In the genomic region with DNA sequence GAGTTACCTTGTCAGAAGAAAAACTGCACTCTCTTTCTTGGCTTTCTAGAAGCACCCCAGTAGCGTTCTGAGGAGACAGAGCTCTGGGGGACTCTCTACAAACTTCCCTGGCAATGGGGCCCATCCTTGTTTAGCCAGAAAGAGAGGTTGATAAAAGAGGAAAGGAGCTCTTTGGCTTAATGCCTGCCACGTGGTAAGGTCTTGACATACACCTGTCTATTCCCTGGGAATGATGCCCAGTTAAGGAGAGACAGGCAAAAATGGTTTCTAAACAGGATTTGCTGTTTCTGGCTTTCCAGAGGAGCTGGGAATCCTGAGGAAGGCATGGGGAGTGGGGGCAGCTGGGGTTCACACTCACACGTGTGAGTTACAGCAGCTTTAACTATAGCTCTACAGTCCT, we compare ENCODE assay signal across 17 cellular contexts. TPM values are rescaled to one million over a fixed set of nuclear protein-coding genes. Genes with fewer than 3 reads are reported as not detected.
DNase-seq lines count a peak whose midpoint lies in the region; ATAC-seq, FAIRE-seq and TF ChIP-seq lines count a peak whose summit lies in the region.
"Had no signal": no experiment of that assay in that cellular context is flagged by ENCODE, and none has a peak within 500 bp of the region (broad histone marks: within the 10 kb centered on the region; RNA-seq: fewer than 3 reads in every experiment).

No MANE protein-coding gene starts in this region.

- H3K36me3 Mint-ChIP-seq in stimulated activated memory B cell treated with anti-CD40 and anti-IgM and Interleukin-4, amounts not matched to agents 10 μg/mL and 1 μg/mL and 100 μg/mL, for 72 hours, result no peaks in the 10 kb centered on the region
- H3K36me3 Mint-ChIP-seq: CD4-positive, CD25-positive, alpha-beta regulatory T cell had no signal

- TF ChIP-seq EP300 in HepG2 (IDR thresholded peaks at IDR 0.05; ENCODE audit: low read depth in 2 of 2, low read length in 2 of 2) (no peak), HepG2 (CRISPR knock-in tag; IDR thresholded peaks at IDR 0.05; ENCODE audit: borderline replicate concordance) (no peak)

- TF ChIP-seq CTCF in HepG2 (CRISPR knock-in tag; IDR thresholded peaks at IDR 0.05) (no peak), right lobe of liver (IDR thresholded peaks at IDR 0.05) (no peak), RWPE1 (conservative IDR thresholded peaks at IDR 0.05; ENCODE audit: low read depth) (no peak), uterus (IDR thresholded peaks at IDR 0.05) (no peak)

- intact Hi-C loops in HepG2 (cut with micrococcal nuclease; ENCODE audit: unreplicated experiment), result no loop called here
- intact Hi-C loops in right lobe of liver (cut with DNase I), result no loop called here
- intact Hi-C loops in uterus (cut with DNase I; ENCODE audit: low total_unique reads), result no loop called here

- no peak for TF ChIP-seq RAD21 in HepG2 (CRISPR knock-in tag; IDR thresholded peaks at IDR 0.05)

- H3K4me3 ChIP-seq in HepG2 (replicated peaks in 1 of 3; ENCODE audit: insufficient read depth in 1 of 3, low read depth in 2 of 3, low read length in 3 of 3) (no peak overlapping the region), right lobe of liver (no peak overlapping the region), uterus (no peak overlapping the region)

- H3K9me3 ChIP-seq in HepG2 (ENCODE audit: low read length) (no peaks in the 10 kb centered on the region), right lobe of liver (no peaks in the 10 kb centered on the region), uterus (no peaks in the 10 kb centered on the region)

- H3K27ac ChIP-seq in HepG2 (ENCODE audit: extremely low read length, insufficient read depth, low read length), result no peak overlapping the region
- no peak overlapping the region for H3K27ac ChIP-seq in right lobe of liver
- peak overlapping the region; percentile 29 for H3K27ac ChIP-seq in RWPE1
- no peak overlapping the region for H3K27ac ChIP-seq in uterus
- H3K27ac ChIP-seq: KMS-11 had no signal

- peaks cover 0 to 36% of the 10 kb centered on the region in 2 experiments; a peak in 3 of 5 replicates for H3K27me3 ChIP-seq in HepG2 (ENCODE audit: control insufficient read depth in 1 of 2, insufficient read depth in 2 of 2, low read length in 2 of 2)
- no peaks in the 10 kb centered on the region for H3K27me3 ChIP-seq in right lobe of liver
- H3K27me3 ChIP-seq in uterus, result no peaks in the 10 kb centered on the region

- H3K36me3 ChIP-seq in HepG2 (replicated peaks in 1 of 2; ENCODE audit: control insufficient read depth in 1 of 2, insufficient read depth in 2 of 2, low read length in 2 of 2) (no peaks in the 10 kb centered on the region), right lobe of liver (no peaks in the 10 kb centered on the region), uterus (no peaks in the 10 kb centered on the region)

- no peak overlapping the region for H3K9ac ChIP-seq in HepG2 (ENCODE audit: insufficient read depth, low read depth, low read length)
- H3K9ac ChIP-seq: KMS-11 had no signal

- no peaks in the 10 kb centered on the region for H3K27me3 Mint-ChIP-seq in stimulated activated memory B cell treated with anti-CD40 and anti-IgM and Interleukin-4, amounts not matched to agents 10 μg/mL and 1 μg/mL and 100 μg/mL, for 72 hours

- CTCF ChIA-PET in HepG2 (lab: Yijun Ruan, JAX; ENCODE audit: low intra/inter-chr PET ratio, low total read pairs), result no interaction called here
- CTCF ChIA-PET in RWPE1 (lab: Yijun Ruan, JAX), result interaction anchor here (0.7 kb wide), 1 partner anchor 289 kb away, joined by 7 read pairs; no protein-coding TSS in a partner anchor

- POLR2A ChIA-PET in HepG2 (lab: Yijun Ruan, JAX) (no interaction called here), RWPE1 (lab: Yijun Ruan, JAX; ENCODE audit: low non-redundant PET) (no interaction called here)

- peak overlapping the region; percentile 14 for H3K27ac Mint-ChIP-seq in stimulated activated memory B cell treated with anti-CD40 and anti-IgM and Interleukin-4, amounts not matched to agents 10 μg/mL and 1 μg/mL and 100 μg/mL, for 72 hours
- H3K27ac Mint-ChIP-seq: T-helper 17 cell had no signal

- no peaks in the 10 kb centered on the region for H4K20me1 ChIP-seq in HepG2 (ENCODE audit: insufficient read depth, low read length)

- no peak overlapping the region for H3K4me2 ChIP-seq in HepG2 (ENCODE audit: low read depth, low read length)
- H3K4me2 ChIP-seq: KMS-11 had no signal

- DNase-seq in HepG2 (ENCODE audit: low spot score) (no peak), right lobe of liver (no peak), NCI-H1105 treated with DMSO at 0.1 percent for 48 hours (lab: John Stamatoyannopoulos, UW) (peak; percentile 90), RWPE1 (ENCODE audit: low spot score) (no peak), uterus (no peak), cerebellar nuclear complex (lab: John Stamatoyannopoulos, UW) (no peak), HTR-8/SVneo (ENCODE audit: insufficient read length, low spot score) (no peak)
- DNase-seq: CD4-positive, CD25-positive, alpha-beta regulatory T cell; MM.1S; NCI-H1436; NCI-H446; NCI-H69; T-helper 17 cell had no signal

- no peaks in the 10 kb centered on the region for H3K9me3 Mint-ChIP-seq in stimulated activated memory B cell treated with anti-CD40 and anti-IgM and Interleukin-4, amounts not matched to agents 10 μg/mL and 1 μg/mL and 100 μg/mL, for 72 hours

- H2AFZ ChIP-seq in HepG2 (ENCODE audit: low read length), result no peak overlapping the region

- WGBS in HepG2 (ENCODE audit: low lambda C conversion rate), result 0% methylated on average over 2 of the region's 3 CpGs
- WGBS in right lobe of liver (ENCODE audit: insufficient coverage, low coverage, low lambda C conversion rate, missing lambda C conversion rate), result 23% methylated on average over 3 of the region's 3 CpGs

- H3K4me3 Mint-ChIP-seq in stimulated activated memory B cell treated with anti-CD40 and anti-IgM and Interleukin-4, amounts not matched to agents 10 μg/mL and 1 μg/mL and 100 μg/mL, for 72 hours, result no peak overlapping the region
- H3K4me3 Mint-ChIP-seq: CD4-positive, CD25-positive, alpha-beta regulatory T cell; T-helper 17 cell had no signal

- H3K4me1 ChIP-seq in HepG2 (ENCODE audit: insufficient read depth, low read length), result no peaks in the 10 kb centered on the region
- H3K4me1 ChIP-seq in right lobe of liver, result no peaks in the 10 kb centered on the region
- no peaks in the 10 kb centered on the region for H3K4me1 ChIP-seq in uterus

- peaks cover 36% of the 10 kb centered on the region for H3K4me1 Mint-ChIP-seq in stimulated activated memory B cell treated with anti-CD40 and anti-IgM and Interleukin-4, amounts not matched to agents 10 μg/mL and 1 μg/mL and 100 μg/mL, for 72 hours

- in situ Hi-C loops in HepG2 (cut with HindIII; ENCODE audit: extremely low pct_ligation_motif_present, low pct_unique_long_range_greater_than_20kb), result no loop called here

- BruUV-seq in HepG2 (replicated peaks; lab: Mats Ljungman, UMichigan), result no TSS peak

- FAIRE-seq in HepG2 (lab: Jason Lieb, UNC), result no peak
- FAIRE-seq in HTR-8/SVneo (lab: Jason Lieb, UNC), result no peak
- FAIRE-seq: H54 had no signal

- TF ChIP-seq POLR2A in HepG2 (IDR thresholded peaks at IDR 0.05; ENCODE audit: insufficient read depth in 1 of 2, low read depth in 2 of 2, low read length in 2 of 2), result no peak
- no peak for TF ChIP-seq POLR2A in right lobe of liver (IDR thresholded peaks at IDR 0.05)
- no peak for TF ChIP-seq POLR2A in uterus (IDR thresholded peaks at IDR 0.05)

- ATAC-seq in HepG2 (no peak), right lobe of liver (no peak)
- no peak for ATAC-seq in stimulated activated memory B cell treated with anti-CD40 and anti-IgM and Interleukin-4, amounts not matched to agents 10 μg/mL and 1 μg/mL and 100 μg/mL, for 72 hours
- ATAC-seq: T-helper 17 cell had no signal

- no peaks in the 10 kb centered on the region for H3K79me2 ChIP-seq in HepG2 (ENCODE audit: insufficient read depth, low read length)

TF ChIP-seq in HepG2, 621 proteins besides CTCF, POLR2A, EP300 and RAD21:
- TF ChIP-seq STAG1 (CRISPR knock-in tag; IDR thresholded peaks at IDR 0.05), result no peak
- TF ChIP-seq, protein P1, sequence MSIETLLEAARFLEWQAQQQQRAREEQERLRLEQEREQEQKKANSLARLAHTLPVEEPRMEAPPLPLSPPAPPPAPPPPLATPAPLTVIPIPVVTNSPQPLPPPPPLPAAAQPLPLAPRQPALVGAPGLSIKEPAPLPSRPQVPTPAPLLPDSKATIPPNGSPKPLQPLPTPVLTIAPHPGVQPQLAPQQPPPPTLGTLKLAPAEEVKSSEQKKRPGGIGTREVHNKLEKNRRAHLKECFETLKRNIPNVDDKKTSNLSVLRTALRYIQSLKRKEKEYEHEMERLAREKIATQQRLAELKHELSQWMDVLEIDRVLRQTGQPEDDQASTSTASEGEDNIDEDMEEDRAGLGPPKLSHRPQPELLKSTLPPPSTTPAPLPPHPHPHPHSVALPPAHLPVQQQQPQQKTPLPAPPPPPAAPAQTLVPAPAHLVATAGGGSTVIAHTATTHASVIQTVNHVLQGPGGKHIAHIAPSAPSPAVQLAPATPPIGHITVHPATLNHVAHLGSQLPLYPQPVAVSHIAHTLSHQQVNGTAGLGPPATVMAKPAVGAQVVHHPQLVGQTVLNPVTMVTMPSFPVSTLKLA (IDR thresholded peaks at IDR 0.05), result peak; percentile 70

RNA-seq across cellular contexts. Expression of gene IL20, which starts 30.2 kb away (rescaled TPM):
- total RNA-seq in HepG2 (2016; rRNA removed; fragmentation: Illumina TruSeq; extraction: Trizol), result not detected in 2 replicates
- not detected in 2 replicates for total RNA-seq in HepG2 (2016; cell fraction: cytosol; rRNA removed; fragmentation: Illumina TruSeq; extraction: Trizol; ENCODE audit: low read depth)
- total RNA-seq in HepG2 (2016; cell fraction: insoluble cytoplasmic fraction; rRNA removed; fragmentation: Illumina TruSeq; extraction: Trizol), result not detected in 2 replicates
- total RNA-seq in HepG2 (2016; cell fraction: membrane; rRNA removed; fragmentation: Illumina TruSeq; extraction: Trizol), result not detected in 2 replicates
- total RNA-seq in HepG2 (2016; cell fraction: nucleus; rRNA removed; fragmentation: Illumina TruSeq; extraction: Trizol), result not detected in 2 replicates
- 0.05 TPM in 1 of 2 replicates, not detected in the other for polyA plus RNA-seq in HepG2 (2011; rRNA removed)
- polyA plus RNA-seq in HepG2 (2011; cell fraction: cytosol; rRNA removed), result not detected in 2 replicates
- not detected in 2 replicates for polyA plus RNA-seq in HepG2 (2011; cell fraction: nucleus; rRNA removed)
- not detected in 2 replicates for polyA plus RNA-seq in HepG2 (2012)
- polyA plus RNA-seq in HepG2 (2016; cell fraction: cytosol; fragmentation: Illumina TruSeq; extraction: Trizol; ENCODE audit: low read depth), result not detected in 2 replicates
- not detected in 2 replicates for polyA plus RNA-seq in HepG2 (2016; cell fraction: insoluble cytoplasmic fraction; fragmentation: Illumina TruSeq; extraction: Trizol; ENCODE audit: low read depth)
- not detected in 2 replicates for polyA plus RNA-seq in HepG2 (2016; cell fraction: membrane; fragmentation: Illumina TruSeq; extraction: Trizol; ENCODE audit: low read depth)
- not detected in 2 replicates for polyA plus RNA-seq in HepG2 (2016; cell fraction: nucleus; fragmentation: Illumina TruSeq; extraction: Trizol; ENCODE audit: insufficient read depth, low read depth)
- not detected in 2 replicates for polyA minus RNA-seq in HepG2 (2011; rRNA and poly(A)+ RNA removed; ENCODE audit: low replicate concordance)
- polyA minus RNA-seq in HepG2 (2011; cell fraction: cytosol; rRNA and poly(A)+ RNA removed), result not detected in 2 replicates
- not detected in 2 replicates for polyA minus RNA-seq in HepG2 (2011; cell fraction: nucleus; rRNA and poly(A)+ RNA removed)
- total RNA-seq in right lobe of liver, result not detected
- total RNA-seq in uterus, result 10 to 100 TPM in 1 of 4 donors, not detected in 3; 40.6 TPM
- total RNA-seq: A673; CD4-positive, CD25-positive, alpha-beta regulatory T cell; T-helper 17 cell had no signal
- polyA plus RNA-seq: CD4-positive, CD25-positive, alpha-beta regulatory T cell had no signal
